In the genomic region with DNA sequence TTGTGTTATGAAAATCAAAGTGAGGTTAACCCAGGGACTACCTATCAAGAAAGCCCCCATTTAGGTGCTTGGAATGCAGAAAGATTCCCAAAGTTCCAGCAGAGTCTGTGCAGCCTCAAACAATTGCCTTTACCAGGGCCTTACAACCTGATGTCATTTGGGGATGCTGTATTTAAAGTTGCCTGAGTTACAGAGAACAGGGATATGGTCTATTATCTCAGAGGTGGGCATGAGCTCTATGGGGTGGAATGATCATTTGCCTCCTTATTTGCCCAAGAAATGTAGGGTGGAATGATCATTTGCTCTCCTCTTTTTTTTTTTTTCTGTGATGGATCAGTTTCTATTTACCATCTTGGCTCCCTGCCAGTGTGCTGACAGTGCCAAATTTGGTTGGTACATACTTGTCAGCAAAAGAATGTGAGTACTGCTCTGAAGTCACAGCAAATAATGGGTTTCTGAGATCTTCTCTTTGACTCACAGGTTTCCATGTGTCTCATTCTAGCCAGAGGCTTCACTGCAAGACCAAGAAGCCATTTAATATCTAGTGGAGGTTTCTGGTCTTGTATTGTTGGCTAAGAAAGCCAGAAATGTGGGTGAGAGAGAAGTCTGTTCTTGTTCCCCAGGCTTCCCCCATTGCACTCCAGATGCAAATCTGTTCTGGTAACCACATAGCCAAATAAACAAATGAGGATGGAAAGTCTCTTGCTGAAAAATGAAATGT, we compare ENCODE assay signal across 8 cellular contexts.
A peak's percentile ranks its signal among the peaks of the same experiment; 100 is the strongest.
DNase-seq lines count a peak whose midpoint lies in the region; ATAC-seq and TF ChIP-seq lines count a peak whose summit lies in the region.

No MANE protein-coding gene starts in this region.

- no peaks in the 10 kb centered on the region for H3K36me3 Mint-ChIP-seq in T-helper 2 cell treated with Interferon-gamma antibody and Interleukin-4, amounts not matched to agents 5 μg/mL and 100 μg/mL, for 36 hours (ENCODE audit: low read depth)

- no peaks in the 10 kb centered on the region for H3K4me1 Mint-ChIP-seq in T-helper 2 cell treated with Interferon-gamma antibody and Interleukin-4, amounts not matched to agents 5 μg/mL and 100 μg/mL, for 36 hours (ENCODE audit: low read depth)

- no peaks in the 10 kb centered on the region for H3K9me2 ChIP-seq in MM.1S (replicated peaks; ENCODE audit: insufficient read depth, low read length)

- H3F3A ChIP-seq in MM.1S (ENCODE audit: insufficient read depth, low read length), result peaks cover 27% of the 10 kb centered on the region

- H3K9ac ChIP-seq in MM.1S (ENCODE audit: low read length), result peak overlapping the region; percentile 23; the same call in 1 of the 2 replicates

- H3K27me3 ChIP-seq in MM.1S (replicated peaks; ENCODE audit: insufficient read depth, low read length), result no peaks in the 10 kb centered on the region

- peak overlapping the region; percentile 8; the same call in 1 of the 2 replicates for H3K4me3 ChIP-seq in MM.1S (ENCODE audit: low read length)

- peak overlapping the region; percentile 82 for H3K27ac ChIP-seq in MM.1S (ENCODE audit: low read length)

- no peaks in the 10 kb centered on the region for H3K9me3 Mint-ChIP-seq in T-helper 2 cell treated with Interferon-gamma antibody and Interleukin-4, amounts not matched to agents 5 μg/mL and 100 μg/mL, for 36 hours

- H3K4me2 ChIP-seq in MM.1S (ENCODE audit: low read depth, low read length), result peak overlapping the region; percentile 51

- H3K4me3 Mint-ChIP-seq in T-helper 2 cell treated with Interferon-gamma antibody and Interleukin-4, amounts not matched to agents 5 μg/mL and 100 μg/mL, for 36 hours, result no peak overlapping the region

- DNase-seq in activated CD4-positive, alpha-beta T cell treated with anti-CD3 and anti-CD28 coated beads for 48 hours, result peak; percentile 72
- DNase-seq in activated CD4-positive, alpha-beta T cell treated with anti-CD3 and anti-CD28 coated beads, Interleukin-2, amount 50 U/mL, for 4 hours, result no peak
- DNase-seq in MM.1S (peak; percentile 92), iris pigment epithelial cell (ENCODE audit: low read depth) (peak; percentile 26), NCI-H524 treated with DMSO at 0.1 percent for 48 hours (lab: John Stamatoyannopoulos, UW) (no peak)
- DNase-seq in T-helper 2 cell treated with Interferon-gamma antibody and Interleukin-4, amounts not matched to agents 5 μg/mL and 100 μg/mL, for 36 hours (ENCODE audit: low spot score), result peak; percentile 5

- peak; percentile 62 for ATAC-seq in GM21825 (IDR thresholded peaks at IDR 0.05; ENCODE audit: unreplicated experiment)
- ATAC-seq in GM19455 (IDR thresholded peaks at IDR 0.05; ENCODE audit: unreplicated experiment), result no peak

- H3K36me3 ChIP-seq in MM.1S (replicated peaks; ENCODE audit: insufficient read depth, low read length), result no peaks in the 10 kb centered on the region

- H3K27ac Mint-ChIP-seq in T-helper 2 cell treated with Interferon-gamma antibody and Interleukin-4, amounts not matched to agents 5 μg/mL and 100 μg/mL, for 36 hours, result no peak overlapping the region

- H3K9me3 ChIP-seq in MM.1S (replicated peaks; ENCODE audit: insufficient read depth, low read length), result no peaks in the 10 kb centered on the region

- H4K20me1 ChIP-seq in MM.1S (ENCODE audit: insufficient read depth, low read length), result no peaks in the 10 kb centered on the region

- peaks cover 46% of the 10 kb centered on the region for H3K4me1 ChIP-seq in MM.1S (ENCODE audit: low read length)

- H2AFZ ChIP-seq in MM.1S (ENCODE audit: low read length), result no peak overlapping the region

- no peak for TF ChIP-seq CTCF in MM.1S (IDR thresholded peaks at IDR 0.05; ENCODE audit: low read length)

- H3K79me2 ChIP-seq in MM.1S (ENCODE audit: low read length), result no peaks in the 10 kb centered on the region

- peaks cover 6% of the 10 kb centered on the region for H3K27me3 Mint-ChIP-seq in T-helper 2 cell treated with Interferon-gamma antibody and Interleukin-4, amounts not matched to agents 5 μg/mL and 100 μg/mL, for 36 hours (ENCODE audit: low read depth)

Comparison
In these comparisons a context has a peak if more than half of its experiments do, and no peak if none do; other contexts are left out.
1. DNase-seq: peak in activated CD4-positive, alpha-beta T cell treated with anti-CD3 and anti-CD28 coated beads for 48 hours (single experiment), MM.1S (single experiment), T-helper 2 cell treated with Interferon-gamma antibody and Interleukin-4, amounts not matched to agents 5 μg/mL and 100 μg/mL, for 36 hours (single experiment) and iris pigment epithelial cell (single experiment); none in activated CD4-positive, alpha-beta T cell treated with anti-CD3 and anti-CD28 coated beads, Interleukin-2, amount 50 U/mL, for 4 hours (0 of 2) and NCI-H524 treated with DMSO at 0.1 percent for 48 hours (single experiment).